1 cellular context compared by ENCODE assay signal in genomic region chr1:193927550-193927949, GRCh38.
TF ChIP-seq lines count a peak whose summit lies in the region.

No MANE protein-coding gene starts in this region.

TF ChIP-seq in GM23338, 12 proteins besides CTCF, POLR2A, EP300 and RAD21 (continued from another document):
- TF ChIP-seq ZNF462 (CRISPR knock-in tag; IDR thresholded peaks at IDR 0.05): no peak
- TF ChIP-seq NANOG (IDR thresholded peaks at IDR 0.05; ENCODE audit: borderline replicate concordance): no peak
- TF ChIP-seq ETS1 (IDR thresholded peaks at IDR 0.05): no peak
- no peak for TF ChIP-seq EZH2phosphoT487 (IDR thresholded peaks at IDR 0.05; ENCODE audit: unreplicated experiment)
- no peak for TF ChIP-seq ZNF114 (CRISPR knock-in tag; IDR thresholded peaks at IDR 0.05)
TF ChIP-seq in GM23338: peak in this region for 0.
